ENCODE assay signal across 20 cellular contexts in the genomic region with DNA sequence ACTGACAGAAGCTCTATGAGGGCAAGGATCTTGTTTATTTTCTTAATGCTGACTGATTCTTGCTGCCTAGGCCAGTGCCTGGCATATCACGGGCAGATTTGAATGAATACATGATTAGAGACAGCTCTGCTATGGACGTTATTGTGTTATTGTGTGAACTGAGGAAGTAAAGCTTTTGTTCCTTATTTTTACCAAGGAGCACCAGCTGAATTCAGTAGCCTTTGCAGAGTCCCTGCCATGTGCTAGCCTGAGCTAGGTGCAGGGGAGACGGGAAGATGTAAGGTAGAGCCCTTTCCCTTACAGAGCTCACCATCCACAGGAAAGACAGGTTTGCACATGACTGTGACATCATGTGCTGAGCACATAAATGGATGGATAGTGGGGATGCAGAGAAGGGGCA. TPM values are rescaled to one million over a fixed set of nuclear protein-coding genes. Genes with fewer than 3 reads are reported as not detected.
DNase-seq lines count a peak whose midpoint lies in the region; ATAC-seq and TF ChIP-seq lines count a peak whose summit lies in the region.
"Had no signal": no experiment of that assay in that cellular context is flagged by ENCODE, and none has a peak within 500 bp of the region (broad histone marks: within the 10 kb centered on the region; RNA-seq: fewer than 3 reads in every experiment).

No MANE protein-coding gene starts in this region.

- H3K9me3 ChIP-seq in Karpas-422 (ENCODE audit: low read length) (no peaks in the 10 kb centered on the region), neutrophil (no peaks in the 10 kb centered on the region), esophagus squamous epithelium (no peaks in the 10 kb centered on the region)
- H3K9me3 ChIP-seq: SK-N-SH had no signal

- intact Hi-C loops in CD14-positive monocyte (cut with micrococcal nuclease): loop anchor here in 1 of 2 donors (10.0 kb wide), 1 partner anchor 77 kb away; no protein-coding TSS in a partner anchor
- intact Hi-C loops in esophagus squamous epithelium (cut with DNase I): no loop called here

- H3K4me1 ChIP-seq in Karpas-422 (ENCODE audit: low read length) (peaks cover 9% of the 10 kb centered on the region), neutrophil (ENCODE audit: control insufficient read depth in 1 of 2, insufficient read depth in 1 of 2, low read depth in 1 of 2, low read length in 1 of 2) (peaks cover 29 to 36% of the 10 kb centered on the region in 2 experiments), esophagus squamous epithelium (peaks cover 0 to 16% (median 0%) of the 10 kb centered on the region in 3 donors)

- H3K4me1 Mint-ChIP-seq in CD14-positive monocyte: peaks cover 59% of the 10 kb centered on the region
- H3K4me1 Mint-ChIP-seq: CD4-positive, CD25-positive, alpha-beta regulatory T cell had no signal

- H3K4me3 ChIP-seq in Karpas-422 (ENCODE audit: low read length) (no peak overlapping the region), neutrophil (ENCODE audit: low read depth in 1 of 2, low read length in 1 of 2) (no peak overlapping the region), esophagus squamous epithelium (no peak overlapping the region)
- H3K4me3 ChIP-seq: GM23248 had no signal

- no peaks in the 10 kb centered on the region for H3K9me2 ChIP-seq in Karpas-422 (replicated peaks; ENCODE audit: insufficient read depth, low read length)
- H3K9me2 ChIP-seq: SK-N-SH had no signal

- H3K27me3 ChIP-seq in Karpas-422 (ENCODE audit: low read length): no peaks in the 10 kb centered on the region
- H3K27me3 ChIP-seq in neutrophil: peaks cover 6% of the 10 kb centered on the region
- H3K27me3 ChIP-seq in esophagus squamous epithelium: peaks cover 0 to 61% (median 0%) of the 10 kb centered on the region in 4 donors

- DNase-seq in CD14-positive monocyte (ENCODE audit: low spot score): no peak
- no peak for DNase-seq in Karpas-422
- peak; percentile 24 for DNase-seq in SKM-1 treated with dmso at 0.1 percent for 144 hours (lab: John Stamatoyannopoulos, UW; ENCODE audit: unreplicated experiment)
- no peak for DNase-seq in esophagus squamous epithelium (lab: John Stamatoyannopoulos, UW)
- DNase-seq in DMS79 (lab: John Stamatoyannopoulos, UW): no peak
- DNase-seq: ACHN; CD4-positive, CD25-positive, alpha-beta regulatory T cell; DMS153; GM23248; NCI-H1048; NCI-H1436; NCI-H1930; NCI-H226; NCI-H524; NCI-H82; Right ventricle myocardium superior; SK-N-SH had no signal

- peaks cover 3 to 13% (median 3%) of the 10 kb centered on the region in 3 donors for H3K27me3 Mint-ChIP-seq in CD14-positive monocyte (ENCODE audit: low read depth in 3 of 3)

- no peak for ATAC-seq in HG03095 (IDR thresholded peaks at IDR 0.05; ENCODE audit: unreplicated experiment)
- ATAC-seq: HCT116 had no signal

- no peak for TF ChIP-seq POLR2A in esophagus squamous epithelium (IDR thresholded peaks at IDR 0.05)

- no peak overlapping the region for H3K4me2 ChIP-seq in Karpas-422 (ENCODE audit: low read depth, low read length, poor library complexity, severe bottlenecking)
- H3K4me2 ChIP-seq: SK-N-SH had no signal

- H3K36me3 ChIP-seq in Karpas-422 (ENCODE audit: insufficient read depth, low read length): no peaks in the 10 kb centered on the region
- H3K36me3 ChIP-seq in neutrophil: no peaks in the 10 kb centered on the region
- H3K36me3 ChIP-seq in esophagus squamous epithelium: no peaks in the 10 kb centered on the region

- peak overlapping the region in 6 of 7 donors; percentile 46 to 84 (median 74) for H3K27ac Mint-ChIP-seq in CD14-positive monocyte
- H3K27ac Mint-ChIP-seq: CD4-positive, CD25-positive, alpha-beta regulatory T cell had no signal

- TF ChIP-seq CTCF in CD14-positive monocyte (IDR thresholded peaks at IDR 0.05) (no peak), neutrophil (IDR thresholded peaks at IDR 0.05) (no peak), esophagus squamous epithelium (IDR thresholded peaks at IDR 0.05) (no peak)

- no peaks in the 10 kb centered on the region for H4K20me1 ChIP-seq in Karpas-422 (ENCODE audit: insufficient read depth, low read depth, low read length)

- H3K27ac ChIP-seq in Karpas-422 (ENCODE audit: low read length) (no peak overlapping the region), neutrophil (peak overlapping the region; percentile 1), esophagus squamous epithelium (no peak overlapping the region)
- H3K27ac ChIP-seq: GM23248 had no signal

- WGBS in esophagus squamous epithelium, 2 donors: 65 to 75% methylated on average over 3 of the region's 3 CpGs

- H3K36me3 Mint-ChIP-seq in CD14-positive monocyte: no peaks in the 10 kb centered on the region
- H3K36me3 Mint-ChIP-seq: CD4-positive, CD25-positive, alpha-beta regulatory T cell had no signal

- peaks cover 0 to 2% (median 0%) of the 10 kb centered on the region in 7 donors for H3K9me3 Mint-ChIP-seq in CD14-positive monocyte

- 0 out of 2 replicates have a peak overlapping the region, but pooled peaks have one; percentile 0 for H2AFZ ChIP-seq in Karpas-422 (ENCODE audit: low read length)
- H2AFZ ChIP-seq: GM23248 had no signal

- H3K79me2 ChIP-seq in Karpas-422 (ENCODE audit: low read length): no peaks in the 10 kb centered on the region

- H3K9ac ChIP-seq in Karpas-422 (ENCODE audit: low read length): no peak overlapping the region
- H3K9ac ChIP-seq: GM23248, SK-N-SH had no signal

- peak overlapping the region; percentile 55 to 74 for H3K4me3 Mint-ChIP-seq in CD14-positive monocyte
- H3K4me3 Mint-ChIP-seq: CD4-positive, CD25-positive, alpha-beta regulatory T cell had no signal

RNA-seq across cellular contexts. Expression of gene SCMH1, which starts 36.0 kb away (rescaled TPM):
- polyA plus RNA-seq in CD14-positive monocyte: under 1 TPM; 0.66 to 0.74 TPM
- total RNA-seq in Karpas-422 (2014; rRNA removed; shearing (Covaris generic); ENCODE audit: low replicate concordance): 50.2 and 83.6 TPM in 2 replicates
- 10 to 100 TPM in 3 of 4 donors, 1 to 10 TPM in 1; 4.4 to 46.9 (median 16.3) TPM for total RNA-seq in esophagus squamous epithelium
